Comparison of ENCODE assay signal across 1 cellular context in the genomic region with DNA sequence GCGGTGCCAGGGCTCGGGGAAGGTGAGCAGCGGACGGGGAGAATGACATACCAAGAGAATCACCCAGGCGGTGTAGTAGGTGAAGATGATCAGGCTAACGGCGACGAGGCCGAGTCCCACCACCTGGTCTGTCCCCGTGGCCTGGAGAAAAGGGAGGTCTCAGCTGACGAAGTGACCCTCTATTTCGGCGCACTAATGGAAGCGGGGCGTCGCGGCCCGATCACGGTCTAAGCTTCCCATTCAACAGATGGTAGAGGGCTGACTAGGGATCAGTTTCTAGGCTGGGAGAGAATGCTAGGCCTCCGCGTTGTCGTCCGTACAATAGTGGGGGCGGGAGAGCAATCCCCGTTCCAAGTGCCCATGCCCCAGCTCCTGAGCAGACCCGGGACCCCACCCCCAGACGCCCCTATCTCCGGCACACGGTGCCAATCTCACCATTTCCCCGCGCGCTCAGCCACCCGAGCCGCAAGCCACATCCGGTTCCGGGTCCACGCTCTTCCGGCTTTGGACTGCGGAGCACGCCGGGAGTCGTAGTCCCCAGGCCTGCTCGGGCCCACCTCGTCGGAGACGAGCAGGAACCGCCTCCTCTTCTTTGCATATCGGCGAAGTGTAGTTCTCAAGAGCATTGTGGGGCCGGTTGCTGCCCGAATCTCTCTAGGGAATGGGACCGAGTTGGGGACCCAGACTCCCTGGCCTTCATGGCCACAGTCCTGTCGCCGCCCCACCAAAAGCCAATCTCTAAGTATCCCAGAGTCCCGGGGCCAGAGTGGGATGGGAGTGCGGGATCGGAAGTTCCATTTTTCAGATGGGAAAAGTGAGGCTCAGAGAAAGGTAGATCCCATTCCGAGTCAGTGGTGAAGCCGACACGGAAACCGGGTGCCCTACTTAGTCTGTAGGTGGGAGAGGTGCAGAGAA.
TF ChIP-seq lines count a peak whose summit lies in the region.

A gene with protein sequence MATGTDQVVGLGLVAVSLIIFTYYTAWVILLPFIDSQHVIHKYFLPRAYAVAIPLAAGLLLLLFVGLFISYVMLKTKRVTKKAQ (minus strand): TSS at position 472 of the 915 bp plus-strand sequence. CDS start 34 bp downstream, at position 438.

TF ChIP-seq in HepG2, 621 proteins besides CTCF, POLR2A, EP300 and RAD21 (continued from another document and continues in another):
- TF ChIP-seq SKI (IDR thresholded peaks at IDR 0.05; ENCODE audit: partially characterized antibody) (no peak), NR2C2 (CRISPR knock-in tag; IDR thresholded peaks at IDR 0.05; ENCODE audit: borderline replicate concordance) (peak; percentile 93), SOX5 (CRISPR knock-in tag; IDR thresholded peaks at IDR 0.05; ENCODE audit: borderline replicate concordance) (peak; percentile 23; the same call in 1 of the 2 replicates), MBNL3 (CRISPR knock-in tag; conservative IDR thresholded peaks at IDR 0.05) (no peak), HOXA5 (CRISPR knock-in tag; IDR thresholded peaks at IDR 0.05) (no peak), ZNF484 (CRISPR knock-in tag; IDR thresholded peaks at IDR 0.05; ENCODE audit: borderline replicate concordance, low read depth) (no peak), YEATS4 (CRISPR knock-in tag; IDR thresholded peaks at IDR 0.05; ENCODE audit: borderline replicate concordance) (peak; percentile 59; the same call in 1 of the 2 replicates), CEBPB (IDR thresholded peaks at IDR 0.05; ENCODE audit: borderline replicate concordance, low read depth, low read length) (no peak), ZNF350 (CRISPR knock-in tag; IDR thresholded peaks at IDR 0.05; ENCODE audit: borderline replicate concordance, low read depth) (peak; percentile 45; the same call in 1 of the 2 replicates), ZNF629 (CRISPR knock-in tag; conservative IDR thresholded peaks at IDR 0.05) (peak; percentile 92), HCFC1 (IDR thresholded peaks at IDR 0.05; ENCODE audit: low read depth, low read length) (peak; percentile 90), MXD3 (CRISPR knock-in tag; IDR thresholded peaks at IDR 0.05) (no peak), ZNF460 (CRISPR knock-in tag; IDR thresholded peaks at IDR 0.05; ENCODE audit: borderline replicate concordance) (no peak; the same call in 1 of the 2 replicates), NR2F1 (CRISPR knock-in tag; IDR thresholded peaks at IDR 0.05) (no peak), ZSCAN21 (CRISPR knock-in tag; IDR thresholded peaks at IDR 0.05; ENCODE audit: borderline replicate concordance) (no peak), RCOR2 (CRISPR knock-in tag; IDR thresholded peaks at IDR 0.05) (no peak), ZNF550 (CRISPR knock-in tag; IDR thresholded peaks at IDR 0.05; ENCODE audit: borderline replicate concordance) (no peak), HES4 (CRISPR knock-in tag; IDR thresholded peaks at IDR 0.05; ENCODE audit: borderline replicate concordance) (no peak), KDM1A (CRISPR knock-in tag; IDR thresholded peaks at IDR 0.05) (no peak), ZNF687 (CRISPR knock-in tag; IDR thresholded peaks at IDR 0.05) (peak; percentile 89), ZNF513 (CRISPR knock-in tag; conservative IDR thresholded peaks at IDR 0.05) (no peak), NR1H2 (CRISPR knock-in tag; IDR thresholded peaks at IDR 0.05; ENCODE audit: borderline replicate concordance, low read depth) (no peak; the same call in 1 of the 2 replicates), LCORL (IDR thresholded peaks at IDR 0.05) (no peak), LCORL (CRISPR knock-in tag; IDR thresholded peaks at IDR 0.05) (peak; percentile 64; the same call in 1 of the 2 replicates), MAFG (CRISPR knock-in tag; IDR thresholded peaks at IDR 0.05) (no peak), RFX3 (CRISPR knock-in tag; IDR thresholded peaks at IDR 0.05) (no peak), ZBTB20 (CRISPR knock-in tag; IDR thresholded peaks at IDR 0.05; ENCODE audit: borderline replicate concordance, low read depth) (0 out of 2 replicates have a peak, but pooled peaks have one; percentile 25), ZNF431 (CRISPR knock-in tag; IDR thresholded peaks at IDR 0.05; ENCODE audit: borderline replicate concordance, low read depth) (no peak), DNMT1 (CRISPR knock-in tag; IDR thresholded peaks at IDR 0.05) (no peak), ZNF496 (CRISPR knock-in tag; IDR thresholded peaks at IDR 0.05; ENCODE audit: insufficient replicate concordance) (no peak), ZNF737 (CRISPR knock-in tag; IDR thresholded peaks at IDR 0.05; ENCODE audit: borderline replicate concordance) (no peak), ZNF792 (CRISPR knock-in tag; IDR thresholded peaks at IDR 0.05) (no peak), DPF2 (CRISPR knock-in tag; IDR thresholded peaks at IDR 0.05; ENCODE audit: borderline replicate concordance, low read depth) (no peak), BRD4 (CRISPR knock-in tag; IDR thresholded peaks at IDR 0.05) (no peak), IRF2 (CRISPR knock-in tag; IDR thresholded peaks at IDR 0.05) (peak; percentile 86), ZNF205 (CRISPR knock-in tag; IDR thresholded peaks at IDR 0.05) (no peak), ZFP36L1 (CRISPR knock-in tag; IDR thresholded peaks at IDR 0.05) (no peak), BRCA1 (CRISPR knock-in tag; IDR thresholded peaks at IDR 0.05) (no peak), ONECUT2 (CRISPR knock-in tag; IDR thresholded peaks at IDR 0.05) (no peak; the same call in 1 of the 2 replicates), PAX8 (CRISPR knock-in tag; IDR thresholded peaks at IDR 0.05; ENCODE audit: borderline replicate concordance) (no peak), FOXM1 (CRISPR knock-in tag; IDR thresholded peaks at IDR 0.05) (no peak), GATAD1 (CRISPR knock-in tag; IDR thresholded peaks at IDR 0.05) (peak; percentile 90), ZNF18 (CRISPR knock-in tag; IDR thresholded peaks at IDR 0.05; ENCODE audit: insufficient replicate concordance) (no peak), TBX3 (IDR thresholded peaks at IDR 0.05; ENCODE audit: borderline replicate concordance) (no peak), CBFB (CRISPR knock-in tag; IDR thresholded peaks at IDR 0.05) (peak; percentile 96), HNRNPL (IDR thresholded peaks at IDR 0.05; ENCODE audit: low read depth, low read length) (no peak; the same call in none of the 2 replicates), FOXC1 (CRISPR knock-in tag; IDR thresholded peaks at IDR 0.05; ENCODE audit: borderline replicate concordance) (no peak)
- TF ChIP-seq, protein P1, sequence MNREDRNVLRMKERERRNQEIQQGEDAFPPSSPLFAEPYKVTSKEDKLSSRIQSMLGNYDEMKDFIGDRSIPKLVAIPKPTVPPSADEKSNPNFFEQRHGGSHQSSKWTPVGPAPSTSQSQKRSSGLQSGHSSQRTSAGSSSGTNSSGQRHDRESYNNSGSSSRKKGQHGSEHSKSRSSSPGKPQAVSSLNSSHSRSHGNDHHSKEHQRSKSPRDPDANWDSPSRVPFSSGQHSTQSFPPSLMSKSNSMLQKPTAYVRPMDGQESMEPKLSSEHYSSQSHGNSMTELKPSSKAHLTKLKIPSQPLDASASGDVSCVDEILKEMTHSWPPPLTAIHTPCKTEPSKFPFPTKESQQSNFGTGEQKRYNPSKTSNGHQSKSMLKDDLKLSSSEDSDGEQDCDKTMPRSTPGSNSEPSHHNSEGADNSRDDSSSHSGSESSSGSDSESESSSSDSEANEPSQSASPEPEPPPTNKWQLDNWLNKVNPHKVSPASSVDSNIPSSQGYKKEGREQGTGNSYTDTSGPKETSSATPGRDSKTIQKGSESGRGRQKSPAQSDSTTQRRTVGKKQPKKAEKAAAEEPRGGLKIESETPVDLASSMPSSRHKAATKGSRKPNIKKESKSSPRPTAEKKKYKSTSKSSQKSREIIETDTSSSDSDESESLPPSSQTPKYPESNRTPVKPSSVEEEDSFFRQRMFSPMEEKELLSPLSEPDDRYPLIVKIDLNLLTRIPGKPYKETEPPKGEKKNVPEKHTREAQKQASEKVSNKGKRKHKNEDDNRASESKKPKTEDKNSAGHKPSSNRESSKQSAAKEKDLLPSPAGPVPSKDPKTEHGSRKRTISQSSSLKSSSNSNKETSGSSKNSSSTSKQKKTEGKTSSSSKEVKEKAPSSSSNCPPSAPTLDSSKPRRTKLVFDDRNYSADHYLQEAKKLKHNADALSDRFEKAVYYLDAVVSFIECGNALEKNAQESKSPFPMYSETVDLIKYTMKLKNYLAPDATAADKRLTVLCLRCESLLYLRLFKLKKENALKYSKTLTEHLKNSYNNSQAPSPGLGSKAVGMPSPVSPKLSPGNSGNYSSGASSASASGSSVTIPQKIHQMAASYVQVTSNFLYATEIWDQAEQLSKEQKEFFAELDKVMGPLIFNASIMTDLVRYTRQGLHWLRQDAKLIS (CRISPR knock-in tag; IDR thresholded peaks at IDR 0.05), result no peak
- TF ChIP-seq, protein P2, sequence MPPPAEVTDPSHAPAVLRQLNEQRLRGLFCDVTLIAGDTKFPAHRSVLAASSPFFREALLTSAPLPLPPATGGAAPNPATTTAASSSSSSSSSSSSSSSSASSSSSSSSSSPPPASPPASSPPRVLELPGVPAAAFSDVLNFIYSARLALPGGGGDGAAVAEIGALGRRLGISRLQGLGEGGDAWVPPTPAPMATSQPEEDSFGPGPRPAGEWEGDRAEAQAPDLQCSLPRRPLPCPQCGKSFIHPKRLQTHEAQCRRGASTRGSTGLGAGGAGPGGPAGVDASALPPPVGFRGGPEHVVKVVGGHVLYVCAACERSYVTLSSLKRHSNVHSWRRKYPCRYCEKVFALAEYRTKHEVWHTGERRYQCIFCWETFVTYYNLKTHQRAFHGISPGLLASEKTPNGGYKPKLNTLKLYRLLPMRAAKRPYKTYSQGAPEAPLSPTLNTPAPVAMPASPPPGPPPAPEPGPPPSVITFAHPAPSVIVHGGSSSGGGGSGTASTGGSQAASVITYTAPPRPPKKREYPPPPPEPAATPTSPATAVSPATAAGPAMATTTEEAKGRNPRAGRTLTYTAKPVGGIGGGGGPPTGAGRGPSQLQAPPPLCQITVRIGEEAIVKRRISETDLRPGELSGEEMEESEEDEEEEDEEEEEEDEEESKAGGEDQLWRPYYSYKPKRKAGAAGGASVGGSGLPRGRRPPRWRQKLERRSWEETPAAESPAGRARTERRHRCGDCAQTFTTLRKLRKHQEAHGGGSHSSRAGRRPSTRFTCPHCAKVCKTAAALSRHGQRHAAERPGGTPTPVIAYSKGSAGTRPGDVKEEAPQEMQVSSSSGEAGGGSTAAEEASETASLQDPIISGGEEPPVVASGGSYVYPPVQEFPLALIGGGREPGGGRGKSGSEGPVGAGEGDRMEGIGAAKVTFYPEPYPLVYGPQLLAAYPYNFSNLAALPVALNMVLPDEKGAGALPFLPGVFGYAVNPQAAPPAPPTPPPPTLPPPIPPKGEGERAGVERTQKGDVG (CRISPR knock-in tag; IDR thresholded peaks at IDR 0.05; ENCODE audit: borderline replicate concordance), result 0 out of 2 replicates have a peak, but pooled peaks have one; percentile 65
